10 cellular contexts compared by ENCODE assay signal in genomic region chr2:105834931-105835330, GRCh38.
A peak's percentile ranks its signal among the peaks of the same experiment; 100 is the strongest.
DNase-seq lines count a peak whose midpoint lies in the region; ATAC-seq, FAIRE-seq and TF ChIP-seq lines count a peak whose summit lies in the region.
"Had no signal": no experiment of that assay in that cellular context is flagged by ENCODE, and none has a peak within 500 bp of the region (broad histone marks: within the 10 kb centered on the region; RNA-seq: fewer than 3 reads in every experiment).

No MANE protein-coding gene starts in this region.

- H3K4me1 ChIP-seq in thyroid gland (peaks cover 0 to 18% of the 10 kb centered on the region in 2 donors), uterus (no peaks in the 10 kb centered on the region)

- H3K27me3 ChIP-seq in thyroid gland, result no peaks in the 10 kb centered on the region
- no peaks in the 10 kb centered on the region for H3K27me3 ChIP-seq in uterus

- peaks cover 47 to 81% of the 10 kb centered on the region in 2 donors for H3K36me3 Mint-ChIP-seq in activated naive CD4-positive, alpha-beta T cell treated with anti-CD3 and anti-CD28 coated beads, Interleukin-2, amount 50 U/mL, for 72 hours

- no peak for DNase-seq in GM12891 (ENCODE audit: insufficient read length, low spot score)
- DNase-seq in activated naive CD4-positive, alpha-beta T cell treated with anti-CD3 and anti-CD28 coated beads, Interleukin-2, amount 50 U/mL, for 72 hours (ENCODE audit: low spot score in 2 of 2), result no peak
- no peak for DNase-seq in RCC 7860 (ENCODE audit: low spot score)
- no peak for DNase-seq in thyroid gland
- no peak for DNase-seq in uterus
- no peak for DNase-seq in NCI-H2171 treated with DMSO at 0.1 percent for 48 hours (lab: John Stamatoyannopoulos, UW)
- DNase-seq: Karpas-422, kidney glomerular epithelial cell had no signal

- no peak for TF ChIP-seq POLR2A in GM12891 (IDR thresholded peaks at IDR 0.05; ENCODE audit: low read depth, low read length)
- TF ChIP-seq POLR2A in thyroid gland (IDR thresholded peaks at IDR 0.05), result no peak
- no peak for TF ChIP-seq POLR2A in uterus (IDR thresholded peaks at IDR 0.05)

- H3K27ac Mint-ChIP-seq in activated naive CD4-positive, alpha-beta T cell treated with anti-CD3 and anti-CD28 coated beads, Interleukin-2, amount 50 U/mL, for 72 hours, result peak overlapping the region; percentile 22 to 91

- peaks cover 8 to 28% of the 10 kb centered on the region in 2 donors for H3K9me3 Mint-ChIP-seq in activated naive CD4-positive, alpha-beta T cell treated with anti-CD3 and anti-CD28 coated beads, Interleukin-2, amount 50 U/mL, for 72 hours

- WGBS in thyroid gland, 2 donors, result 84 to 92% methylated on average over 1 of the region's 1 CpG

- H3K27ac ChIP-seq in thyroid gland, result no peak overlapping the region
- no peak overlapping the region for H3K27ac ChIP-seq in uterus

- TF ChIP-seq CTCF in thyroid gland (IDR thresholded peaks at IDR 0.05) (no peak), uterus (IDR thresholded peaks at IDR 0.05) (no peak)

- FAIRE-seq in GM12891 (lab: Jason Lieb, UNC) (peak; percentile 92), RCC 7860 (lab: Jason Lieb, UNC) (no peak)

- H3K4me3 ChIP-seq in thyroid gland (replicated peaks in 1 of 3), result no peak overlapping the region
- no peak overlapping the region for H3K4me3 ChIP-seq in uterus

- intact Hi-C loops in thyroid gland (cut with DNase I), result no loop called here
- intact Hi-C loops in uterus (cut with DNase I; ENCODE audit: low total_unique reads), result no loop called here

- ATAC-seq in GM21381 (IDR thresholded peaks at IDR 0.05; ENCODE audit: unreplicated experiment), result peak; percentile 83
- ATAC-seq in HG03342 (IDR thresholded peaks at IDR 0.05; ENCODE audit: unreplicated experiment), result peak; percentile 86
- ATAC-seq in activated naive CD4-positive, alpha-beta T cell treated with anti-CD3 and anti-CD28 coated beads, Interleukin-2, amount 50 U/mL, for 72 hours, result peak in 1 of 2 donors; percentile 21

- H3K9me3 ChIP-seq in thyroid gland (no peaks in the 10 kb centered on the region), uterus (peaks cover 0 to 10% of the 10 kb centered on the region in 2 donors)

- H3K36me3 ChIP-seq in thyroid gland (no peaks in the 10 kb centered on the region), uterus (no peaks in the 10 kb centered on the region)

TF ChIP-seq in GM12891, 5 proteins besides CTCF, POLR2A, EP300 and RAD21:
- peak; percentile 99 for TF ChIP-seq SPI1 (IDR thresholded peaks at IDR 0.05; ENCODE audit: low read depth, low read length)
- TF ChIP-seq TAF1 (IDR thresholded peaks at IDR 0.05; ENCODE audit: low read depth, low read length), result no peak
- no peak for TF ChIP-seq POU2F2 (IDR thresholded peaks at IDR 0.05; ENCODE audit: low read depth, low read length)
- TF ChIP-seq POLR2AphosphoS5 (IDR thresholded peaks at IDR 0.05; ENCODE audit: low read depth, low read length), result no peak
